Comparison of ENCODE assay signal across 8 cellular contexts in genomic region chr10:32980558-32981468, GRCh38. TPM values are rescaled to one million over a fixed set of nuclear protein-coding genes. Genes with fewer than 3 reads are reported as not detected.
DNase-seq lines count a peak whose midpoint lies in the region; ATAC-seq and TF ChIP-seq lines count a peak whose summit lies in the region.

No MANE protein-coding gene starts in this region.

- peak overlapping the region; percentile 15 for H3K9ac ChIP-seq in parathyroid adenoma

- no peaks in the 10 kb centered on the region for H3K9me3 ChIP-seq in parathyroid adenoma (ENCODE audit: control insufficient read depth, low read length)
- no peaks in the 10 kb centered on the region for H3K9me3 ChIP-seq in tibial nerve

- TF ChIP-seq CTCF in HFF-Myc (IDR thresholded peaks at IDR 0.05; ENCODE audit: low read depth, low read length, missing control alignments) (no peak), parathyroid adenoma (IDR thresholded peaks at IDR 0.05) (no peak), tibial nerve (IDR thresholded peaks at IDR 0.05) (peak in 1 of 5 experiments; percentile 16)

- H3K4me3 ChIP-seq in HFF-Myc (replicated peaks; ENCODE audit: low read depth, low read length) (peak overlapping the region; percentile 31), parathyroid adenoma (ENCODE audit: low read depth, low read length) (peak overlapping the region; percentile 64), tibial nerve (peak overlapping the region; percentile 36 to 67 (median 50))

- peaks cover 32% of the 10 kb centered on the region for H3K4me1 Mint-ChIP-seq in activated naive CD8-positive, alpha-beta T cell (ENCODE audit: low read depth)

- TF ChIP-seq EP300 in tibial nerve (IDR thresholded peaks at IDR 0.05) = peak; percentile 62 to 80

- TF ChIP-seq POLR2A in tibial nerve (IDR thresholded peaks at IDR 0.05) = peak; percentile 40 to 72

- H3K27me3 Mint-ChIP-seq in activated naive CD8-positive, alpha-beta T cell = no peaks in the 10 kb centered on the region

- peak overlapping the region; percentile 77 for H3K4me2 ChIP-seq in parathyroid adenoma (ENCODE audit: low read length)

- H3K36me3 ChIP-seq in parathyroid adenoma (ENCODE audit: control insufficient read depth, insufficient read depth, low read length) (no peaks in the 10 kb centered on the region), tibial nerve (no peaks in the 10 kb centered on the region)

- H3K27ac ChIP-seq in parathyroid adenoma = peak overlapping the region; percentile 94
- H3K27ac ChIP-seq in tibial nerve = peak overlapping the region; percentile 77 to 86 (median 82)

- ATAC-seq in SK-N-SH treated with all-trans-retinoic acid at 6 μM for 48 hours = peak; percentile 90

- intact Hi-C loops in cardiac septum (cut with DNase I) = loop anchor here (2.0 to 10.0 kb wide), 2 partner anchors 18 to 536 kb away; partner anchors contain the start of gene CCDC7

- H3K4me1 ChIP-seq in parathyroid adenoma = peaks cover 2% of the 10 kb centered on the region
- H3K4me1 ChIP-seq in tibial nerve = peaks cover 0 to 29% (median 16%) of the 10 kb centered on the region in 4 donors

- H2AFZ ChIP-seq in parathyroid adenoma = peak overlapping the region; percentile 91

- H3K9me3 Mint-ChIP-seq in activated naive CD8-positive, alpha-beta T cell (ENCODE audit: low read depth) = no peaks in the 10 kb centered on the region

- H3K27me3 ChIP-seq in parathyroid adenoma (ENCODE audit: control insufficient read depth, insufficient read depth, low read length) = no peaks in the 10 kb centered on the region
- H3K27me3 ChIP-seq in tibial nerve = no peaks in the 10 kb centered on the region

- 13 to 18% methylated on average over 33 to 38 of the region's 38 CpGs for WGBS in tibial nerve, 2 donors

- peak overlapping the region; percentile 85 for H3K27ac Mint-ChIP-seq in activated naive CD8-positive, alpha-beta T cell

- DNase-seq in GM04503 (ENCODE audit: low read depth) (peak; percentile 94), HFF-Myc (ENCODE audit: extremely low read depth, low read depth) (peak; percentile 91), NAMALWA (ENCODE audit: low spot score) (peak; percentile 68), cardiac septum (ENCODE audit: low spot score) (peak; percentile 95), tibial nerve (ENCODE audit: low spot score in 2 of 2) (peak; percentile 71 to 74)

- no peaks in the 10 kb centered on the region for H3K36me3 Mint-ChIP-seq in activated naive CD8-positive, alpha-beta T cell

- H3K79me2 ChIP-seq in parathyroid adenoma = no peaks in the 10 kb centered on the region

- H3K4me3 Mint-ChIP-seq in activated naive CD8-positive, alpha-beta T cell = peak overlapping the region; percentile 91

TF ChIP-seq in SK-N-SH treated with all-trans-retinoic acid at 6 μM for 48 hours, 23 proteins besides CTCF, POLR2A, EP300 and RAD21:
- TF ChIP-seq ZFP30 (CRISPR knock-in tag; IDR thresholded peaks at IDR 0.05) (no peak), ZNF70 (CRISPR knock-in tag; IDR thresholded peaks at IDR 0.05) (no peak), TOX (CRISPR knock-in tag; IDR thresholded peaks at IDR 0.05; ENCODE audit: borderline replicate concordance) (no peak), TCF4 (CRISPR knock-in tag; IDR thresholded peaks at IDR 0.05; ENCODE audit: borderline replicate concordance) (peak; percentile 20; the same call in 1 of the 2 replicates), ARNTL (CRISPR knock-in tag; IDR thresholded peaks at IDR 0.05; ENCODE audit: borderline replicate concordance, low read depth) (no peak), SNAI2 (CRISPR knock-in tag; IDR thresholded peaks at IDR 0.05) (0 out of 2 replicates have a peak, but pooled peaks have one; percentile 36), ZFP3 (CRISPR knock-in tag; IDR thresholded peaks at IDR 0.05) (0 out of 2 replicates have a peak, but pooled peaks have one; percentile 44), CREB5 (CRISPR knock-in tag; IDR thresholded peaks at IDR 0.05; ENCODE audit: low read depth) (no peak; the same call in 1 of the 2 replicates), PATZ1 (CRISPR knock-in tag; IDR thresholded peaks at IDR 0.05; ENCODE audit: borderline replicate concordance) (no peak)
TF ChIP-seq in SK-N-SH treated with all-trans-retinoic acid at 6 μM for 48 hours: peak in this region for 3.

RNA-seq across cellular contexts. Expression of gene ITGB1, which starts 22.8 kb away (rescaled TPM):
- total RNA-seq in cardiac septum (715 TPM), tibial nerve (100 to 1,000 TPM; 288 to 483 (median 404) TPM)

Comparison
In these comparisons a context has a peak if more than half of its experiments do, and no peak if none do; other contexts are left out.
1. Peak in every context shown above with its lines: DNase-seq, ATAC-seq, H3K4me3 ChIP-seq and H3K27ac ChIP-seq.